31 cellular contexts compared by ENCODE assay signal in the genomic region with DNA sequence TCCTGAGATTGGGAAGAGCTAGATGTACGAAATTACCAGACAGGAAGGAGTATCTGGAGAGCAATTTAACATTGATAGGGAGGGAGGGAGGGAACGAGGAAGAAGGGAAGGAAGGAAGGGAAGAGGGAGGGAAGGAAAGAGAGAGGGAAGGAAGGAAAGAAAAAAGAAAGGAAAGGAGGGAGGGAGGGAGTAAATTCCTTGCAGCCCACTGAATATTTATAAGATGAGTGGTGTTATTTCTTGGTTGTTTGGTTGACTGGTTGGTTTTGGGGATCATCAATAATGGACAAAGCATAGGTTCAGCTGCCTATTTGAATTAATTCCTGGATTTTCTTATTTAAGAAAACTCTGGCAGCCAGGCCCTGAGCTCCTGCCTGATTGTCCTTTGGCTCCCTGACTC.
"Had no signal": no experiment of that assay in that cellular context is flagged by ENCODE, and none has a peak within 500 bp of the region (broad histone marks: within the 10 kb centered on the region; RNA-seq: fewer than 3 reads in every experiment).

No MANE protein-coding gene starts in this region.

- H3K27me3 ChIP-seq: body of pancreas, colonic mucosa, esophagus squamous epithelium, heart right ventricle had no signal

- H3K36me3 Mint-ChIP-seq: activated naive CD8-positive, alpha-beta T cell had no signal

- FAIRE-seq: endometrium, endothelial cell of umbilical vein, TTC549 had no signal

- H3K27me3 Mint-ChIP-seq: activated CD8-positive, alpha-beta T cell treated with anti-CD3 and anti-CD28 coated beads for 36 hours; activated naive CD8-positive, alpha-beta T cell had no signal

- H3K9me3 Mint-ChIP-seq: activated B cell treated with CpG ODN at 0.5 μM for 24 hours; activated CD8-positive, alpha-beta T cell treated with anti-CD3 and anti-CD28 coated beads for 36 hours; activated T-cell treated with anti-CD3 and anti-CD28 coated beads, Interleukin-2, amount 50 U/mL, for 4 hours; activated T-helper 17 cell treated with anti-CD3 and anti-CD28 coated beads, Interleukin-2, amount 50 U/mL, for 72 hours had no signal

- H3K36me3 ChIP-seq: colonic mucosa, esophagus squamous epithelium, gastroesophageal sphincter, heart right ventricle, WERI-Rb-1 had no signal

- DNase-seq: activated B cell treated with CpG ODN at 0.5 μM for 24 hours; activated CD4-positive, alpha-beta T cell treated with anti-CD3 and anti-CD28 coated beads for 48 hours; activated CD4-positive, alpha-beta T cell treated with anti-CD3 and anti-CD28 coated beads, Interleukin-2, amount 50 U/mL, for 1 hour; activated CD4-positive, alpha-beta T cell treated with anti-CD3 and anti-CD28 coated beads, Interleukin-2, amount 50 U/mL, for 48 hours; activated CD8-positive, alpha-beta memory T cell treated with anti-CD3 and anti-CD28 coated beads for 24 hours; activated CD8-positive, alpha-beta T cell treated with anti-CD3 and anti-CD28 coated beads for 36 hours; activated effector memory CD4-positive, alpha-beta T cell treated with Interleukin-2 at 50 U/mL for 16 hours; activated gamma-delta T cell treated with Interleukin-2 at 50 U/mL for 16 hours; activated naive CD4-positive, alpha-beta T cell treated with anti-CD3 and anti-CD28 coated beads, Interleukin-2, amount 50 U/mL, for 16 hours; activated naive CD4-positive, alpha-beta T cell treated with Interleukin-2 at 50 U/mL for 16 hours; activated T-cell treated with anti-CD3 and anti-CD28 coated beads, Interleukin-2, amount 50 U/mL, for 4 hours; amniotic stem cell; anterior cingulate cortex; body of pancreas; caudate nucleus; colonic mucosa; effector CD8-positive, alpha-beta T cell; esophagus squamous epithelium; foreskin melanocyte; heart right ventricle; T-helper 1 cell; T-helper 2 cell; WERI-Rb-1 had no signal

- H3K4me3 Mint-ChIP-seq: activated B cell treated with CpG ODN at 0.5 μM for 24 hours; activated CD8-positive, alpha-beta T cell treated with anti-CD3 and anti-CD28 coated beads for 36 hours; activated naive CD8-positive, alpha-beta T cell; activated T-cell treated with anti-CD3 and anti-CD28 coated beads, Interleukin-2, amount 50 U/mL, for 4 hours; activated T-helper 17 cell treated with anti-CD3 and anti-CD28 coated beads, Interleukin-2, amount 50 U/mL, for 72 hours had no signal

- H3K4me3 ChIP-seq: body of pancreas, colonic mucosa, esophagus squamous epithelium, gastroesophageal sphincter, heart right ventricle had no signal

- H3K4me1 ChIP-seq: body of pancreas, colonic mucosa, esophagus squamous epithelium, gastroesophageal sphincter had no signal

- ATAC-seq: activated CD4-positive, CD25-positive, alpha-beta regulatory T cell treated with anti-CD3 and anti-CD28 coated beads, Interleukin-2, amount 50 U/mL, for 24 hours; activated CD8-positive, alpha-beta T cell treated with anti-CD3 and anti-CD28 coated beads for 36 hours; activated T-cell treated with anti-CD3 and anti-CD28 coated beads, Interleukin-2, amount 50 U/mL, for 4 hours; activated T-helper 17 cell treated with anti-CD3 and anti-CD28 coated beads, Interleukin-2, amount 50 U/mL, for 72 hours; body of pancreas; gastroesophageal sphincter; heart right ventricle had no signal

- H3K9me3 ChIP-seq: body of pancreas, colonic mucosa, esophagus squamous epithelium, gastroesophageal sphincter, heart right ventricle had no signal

- H3K27ac ChIP-seq: body of pancreas, colonic mucosa, epithelial cell of prostate, esophagus squamous epithelium, gastroesophageal sphincter, heart right ventricle, WERI-Rb-1 had no signal

- H3K27ac Mint-ChIP-seq: activated B cell treated with CpG ODN at 0.5 μM for 24 hours; activated CD8-positive, alpha-beta T cell treated with anti-CD3 and anti-CD28 coated beads for 36 hours; activated naive CD8-positive, alpha-beta T cell; activated T-helper 17 cell treated with anti-CD3 and anti-CD28 coated beads, Interleukin-2, amount 50 U/mL, for 72 hours had no signal
